8 cellular contexts compared by ENCODE assay signal in the genomic region with DNA sequence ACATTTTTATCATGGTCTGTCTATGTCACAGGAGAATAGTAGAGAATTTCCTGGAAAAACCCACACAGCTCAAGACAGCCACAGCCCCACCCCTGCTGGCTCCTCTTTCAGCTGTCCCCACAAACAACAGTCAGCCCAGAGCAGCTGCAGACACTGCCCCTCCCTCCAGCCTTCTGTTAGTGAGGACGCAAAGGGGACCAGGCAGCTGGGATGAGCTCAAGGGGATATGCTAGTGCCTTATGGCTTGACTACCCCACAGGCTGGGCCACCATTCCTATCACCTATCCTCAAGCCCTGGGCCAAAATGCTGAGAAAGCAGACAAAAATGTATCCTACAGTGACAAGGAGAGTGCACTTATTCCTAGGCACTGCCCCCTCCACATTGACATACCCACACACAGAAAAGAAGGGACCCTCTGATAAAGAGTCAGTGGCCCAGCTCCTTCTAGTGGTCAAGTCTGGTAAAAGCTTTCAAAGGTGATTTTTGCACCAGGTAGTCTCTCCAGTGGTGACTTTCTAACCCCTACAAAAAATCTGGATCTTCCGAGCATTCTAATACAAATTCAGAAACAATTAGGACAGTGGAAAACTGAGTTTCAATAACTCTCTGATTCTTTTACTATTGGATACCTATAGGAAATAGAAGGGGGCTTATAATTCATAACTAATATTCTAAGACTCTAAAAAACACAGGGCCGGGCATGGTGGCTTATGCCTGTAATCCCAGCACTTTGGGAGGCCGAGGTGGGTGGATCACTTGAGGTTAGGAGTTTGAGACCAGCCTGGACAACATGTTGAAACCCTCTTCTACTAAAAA. TPM values are rescaled to one million over a fixed set of nuclear protein-coding genes. Genes with fewer than 3 reads are reported as not detected.
DNase-seq lines count a peak whose midpoint lies in the region; ATAC-seq, FAIRE-seq and TF ChIP-seq lines count a peak whose summit lies in the region.

No MANE protein-coding gene starts in this region.

- H3K4me3 ChIP-seq in AG10803 (ENCODE audit: low read length) (no peak overlapping the region), endodermal cell (ENCODE audit: low read length) (no peak overlapping the region)

- DNase-seq in AG10803 (ENCODE audit: low read depth): peak; percentile 48
- peak; percentile 51 for DNase-seq in GM13976 (ENCODE audit: low spot score)
- DNase-seq in RPMI7951 (ENCODE audit: low read depth): peak; percentile 44
- peak; percentile 76 for DNase-seq in endodermal cell
- DNase-seq in neural crest cell (ENCODE audit: low read depth, low spot score): peak; percentile 18
- no peak for DNase-seq in stimulated activated naive CD4-positive, alpha-beta T cell treated with Interleukin-2 at 50 U/mL for 16 hours (lab: John Stamatoyannopoulos, UW)
- no peak for DNase-seq in urothelium cell line (ENCODE audit: low spot score)

- H3K27ac Mint-ChIP-seq in endodermal cell (no peak overlapping the region), neural crest cell (ENCODE audit: unreplicated experiment) (no peak overlapping the region)

- H3K9me3 ChIP-seq in endodermal cell (ENCODE audit: control insufficient read depth, low read length): no peaks in the 10 kb centered on the region

- in situ Hi-C loops in GM13976 (cut with MboI; ENCODE audit: low sequenced_read_pairs, unreplicated experiment): no loop called here

- peaks cover 5% of the 10 kb centered on the region for H3K4me1 ChIP-seq in endodermal cell (ENCODE audit: control insufficient read depth, insufficient read depth, low read length)

- H3K36me3 Mint-ChIP-seq in endodermal cell (ENCODE audit: low read depth) (no peaks in the 10 kb centered on the region), neural crest cell (ENCODE audit: low read depth) (no peaks in the 10 kb centered on the region)

- peak; percentile 58 for TF ChIP-seq CTCF in AG10803 (conservative IDR thresholded peaks at IDR 0.05; ENCODE audit: low read length)
- peak; percentile 27 for TF ChIP-seq CTCF in GM13976 (IDR thresholded peaks at IDR 0.05; ENCODE audit: borderline replicate concordance, control extremely low read depth, extremely low read depth, insufficient read depth, missing control alignments)
- TF ChIP-seq CTCF in endodermal cell (conservative IDR thresholded peaks at IDR 0.05): peak; percentile 81
- peak; percentile 71 for TF ChIP-seq CTCF in neural crest cell (conservative IDR thresholded peaks at IDR 0.05)

- 67 to 73% methylated on average over 1 to 4 of the region's 4 CpGs for WGBS in endodermal cell (ENCODE audit: insufficient coverage in 1 of 2, insufficient read length in 1 of 2), 2 experiments

- H3K36me3 ChIP-seq in endodermal cell (ENCODE audit: control insufficient read depth, insufficient read depth, low read length): no peaks in the 10 kb centered on the region

- H3K9me3 Mint-ChIP-seq in endodermal cell (no peaks in the 10 kb centered on the region), neural crest cell (no peaks in the 10 kb centered on the region)

- peaks cover 81% of the 10 kb centered on the region for H3K27me3 Mint-ChIP-seq in endodermal cell (ENCODE audit: insufficient read depth)
- peaks cover 3% of the 10 kb centered on the region for H3K27me3 Mint-ChIP-seq in neural crest cell (ENCODE audit: low read depth)

- ATAC-seq in GM21825 (IDR thresholded peaks at IDR 0.05; ENCODE audit: unreplicated experiment): no peak

- H3K4me1 Mint-ChIP-seq in endodermal cell (peaks cover 36% of the 10 kb centered on the region), neural crest cell (peaks cover 76% of the 10 kb centered on the region)

- no peak overlapping the region for H3K27ac ChIP-seq in endodermal cell (ENCODE audit: low read depth, low read length)

- H3K4me3 Mint-ChIP-seq in endodermal cell: no peak overlapping the region
- H3K4me3 Mint-ChIP-seq in neural crest cell: peak overlapping the region; percentile 54

- FAIRE-seq in urothelium cell line (lab: Jason Lieb, UNC): no peak

- H3K9ac ChIP-seq in endodermal cell (ENCODE audit: extremely low read depth, low read length, poor library complexity, severe bottlenecking): no peak overlapping the region

- H3K27me3 ChIP-seq in endodermal cell (ENCODE audit: control insufficient read depth, insufficient read depth, low read length, poor library complexity, severe bottlenecking): peaks cover 77% of the 10 kb centered on the region

RNA-seq across cellular contexts. Expression of a gene that starts 3.0 kb away (rescaled TPM):
- total RNA-seq in RPMI7951 (2014; rRNA removed; shearing (Covaris generic)): 1.6 and 2.4 TPM in 2 replicates
- total RNA-seq in endodermal cell (1 to 10 TPM in 1 of 2 donors, under 1 TPM in 1; 0.66 to 1.1 TPM), neural crest cell (24.3 and 25.2 TPM in 2 replicates)
- polyA plus RNA-seq in endodermal cell (2013, experiment 1 of 2): 13.7 TPM
- polyA plus RNA-seq in endodermal cell (2013, experiment 2 of 2): 14.5 TPM

RNA-seq across cellular contexts. Expression of a gene that starts 21.5 kb away (rescaled TPM):
- 25.4 and 26.7 TPM in 2 replicates for total RNA-seq in RPMI7951 (2014; rRNA removed; shearing (Covaris generic))
- total RNA-seq in endodermal cell (100 to 1,000 TPM in 1 of 2 donors, 10 to 100 TPM in 1; 85.4 to 114 TPM), neural crest cell (99.5 and 103 TPM in 2 replicates)
- 62.6 TPM for polyA plus RNA-seq in endodermal cell (2013, experiment 1 of 2)
- 62.0 TPM for polyA plus RNA-seq in endodermal cell (2013, experiment 2 of 2)

Comparison
In these comparisons a context has a peak if more than half of its experiments do, and no peak if none do; other contexts are left out.
1. DNase-seq: peak in AG10803 (single experiment), GM13976 (single experiment), RPMI7951 (single experiment), endodermal cell (single experiment) and neural crest cell (single experiment); none in stimulated activated naive CD4-positive, alpha-beta T cell treated with Interleukin-2 at 50 U/mL for 16 hours (single experiment) and urothelium cell line (single experiment).
2. CTCF ChIP-seq: peak in every context shown above with its lines; median percentile 81 in endodermal cell; 71 in neural crest cell; 58 in AG10803; 27 in GM13976.